ENCODE assay signal across 10 cellular contexts in the genomic region with DNA sequence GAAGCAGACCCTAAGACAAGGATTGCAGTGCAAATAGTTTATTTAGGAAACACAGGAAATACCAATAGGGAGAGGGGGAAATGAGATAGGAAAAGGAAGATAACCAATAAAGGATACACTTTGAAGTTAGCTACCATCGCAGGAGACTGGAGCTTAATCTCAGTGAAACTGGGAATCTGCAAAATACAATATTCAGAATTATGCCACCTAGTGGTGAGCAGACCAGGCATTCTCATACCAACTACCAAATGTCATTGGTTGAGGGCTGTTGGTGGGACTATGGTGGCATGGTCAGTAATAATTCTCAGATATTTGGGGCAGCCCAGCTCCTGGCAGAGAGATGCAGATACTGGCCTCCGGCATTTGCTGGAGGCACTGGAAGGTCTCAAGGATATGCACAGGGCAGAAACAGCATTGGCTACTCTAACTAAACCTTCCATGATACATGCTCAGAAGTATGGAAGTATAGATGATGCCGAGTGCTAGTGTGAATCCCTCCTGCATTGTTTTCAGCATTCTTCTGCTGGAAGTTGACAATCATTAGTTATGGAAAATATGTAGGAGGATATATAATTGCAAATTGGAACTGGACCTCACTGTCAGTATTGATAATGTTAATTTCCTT. TPM values are rescaled to one million over a fixed set of nuclear protein-coding genes. Genes with fewer than 3 reads are reported as not detected.
DNase-seq lines count a peak whose midpoint lies in the region; ATAC-seq and TF ChIP-seq lines count a peak whose summit lies in the region.
"Had no signal": no experiment of that assay in that cellular context is flagged by ENCODE, and none has a peak within 500 bp of the region (broad histone marks: within the 10 kb centered on the region; RNA-seq: fewer than 3 reads in every experiment).

No MANE protein-coding gene starts in this region.

- H4K8ac ChIP-seq in H9 (replicated peaks; ENCODE audit: insufficient read length, low read depth, low read length) = no peak overlapping the region

- H3K9me3 ChIP-seq in H9 (ENCODE audit: control insufficient read depth, low read depth, low read length) (no peaks in the 10 kb centered on the region), sigmoid colon (no peaks in the 10 kb centered on the region)
- H3K9me3 ChIP-seq: SJSA1 had no signal

- TF ChIP-seq EP300 in sigmoid colon (IDR thresholded peaks at IDR 0.05) = no peak

- no peak overlapping the region for H3K4me2 ChIP-seq in H9 (ENCODE audit: insufficient read depth, insufficient read length, low read length)

- H4K20me1 ChIP-seq in H9 (ENCODE audit: control insufficient read depth, insufficient read depth, insufficient read length) = no peaks in the 10 kb centered on the region

- DNase-seq in D341Med (ENCODE audit: low spot score) (peak; percentile 63), H9 (no peak), SKM-1 (lab: John Stamatoyannopoulos, UW; ENCODE audit: unreplicated experiment) (peak; percentile 39), fibroblast of villous mesenchyme (ENCODE audit: low read depth) (peak; percentile 30), sigmoid colon (no peak), DMS153 treated with DMSO at 0.1 percent for 48 hours (lab: John Stamatoyannopoulos, UW; ENCODE audit: unreplicated experiment) (no peak), SK-N-DZ (ENCODE audit: low spot score) (no peak)
- DNase-seq: left cardiac atrium had no signal

- H2AK5ac ChIP-seq in H9 (ENCODE audit: insufficient read length, low read length) = no peak overlapping the region

- intact Hi-C loops in sigmoid colon (cut with DNase I) = no loop called here

- H3K4ac ChIP-seq in H9 (ENCODE audit: low read depth, low read length) = no peak overlapping the region

- no CpG with 5 or more reads among the region's 3 CpGs for WGBS in H9 (ENCODE audit: extremely low coverage, insufficient read length, low lambda C conversion rate)
- WGBS in sigmoid colon, 2 donors = 64% methylated on average over 3 of the region's 3 CpGs

- no peak overlapping the region for H3K23ac ChIP-seq in H9 (ENCODE audit: insufficient read length, low read depth, low read length)

- H3K27ac ChIP-seq in H9 (ENCODE audit: insufficient read length, low read depth, low read length) = no peak overlapping the region
- H3K27ac ChIP-seq in sigmoid colon = no peak overlapping the region
- H3K27ac ChIP-seq: SJSA1 had no signal

- no peak overlapping the region for H2BK120ac ChIP-seq in H9 (ENCODE audit: low read depth, low read length, poor library complexity, severe bottlenecking)

- no peak overlapping the region for H3K14ac ChIP-seq in H9 (ENCODE audit: insufficient read depth, low read length)

- no peak overlapping the region for H4K91ac ChIP-seq in H9 (ENCODE audit: insufficient read length, low read depth, low read length)

- H2BK5ac ChIP-seq in H9 (ENCODE audit: insufficient read length, low read length) = no peak overlapping the region

- H3T11ph ChIP-seq in H9 (ENCODE audit: low read length) = no peak overlapping the region

- H3K56ac ChIP-seq in H9 (ENCODE audit: insufficient read length, low read depth, low read length) = no peak overlapping the region

- no peaks in the 10 kb centered on the region for H3K79me1 ChIP-seq in H9 (ENCODE audit: insufficient read depth, low read depth, low read length, poor library complexity, severe bottlenecking)

- no peak overlapping the region for H3K27ac Mint-ChIP-seq in H9

- H3K27me3 ChIP-seq in H9 (ENCODE audit: insufficient read depth, low read length) (no peaks in the 10 kb centered on the region), sigmoid colon (no peaks in the 10 kb centered on the region)
- H3K27me3 ChIP-seq: SJSA1 had no signal

- no peaks in the 10 kb centered on the region; a peak in 1 of 5 replicates for H3K9me3 Mint-ChIP-seq in H9

- ATAC-seq in GM18517 (IDR thresholded peaks at IDR 0.05; ENCODE audit: unreplicated experiment) = no peak

- 0 out of 2 replicates have a peak, but pooled peaks cover 2% of the 10 kb centered on the region for H3K27me3 Mint-ChIP-seq in H9 (ENCODE audit: low read depth)

- no peak overlapping the region for H3K4me3 Mint-ChIP-seq in H9

- no peak overlapping the region for H3K9ac ChIP-seq in H9 (ENCODE audit: extremely low read depth, insufficient read length, low read length)

- no peaks in the 10 kb centered on the region for H3K79me2 ChIP-seq in H9 (ENCODE audit: insufficient read depth, low read length)

- no peak overlapping the region for H2AFZ ChIP-seq in H9 (ENCODE audit: low read length)

- H3K4me3 ChIP-seq in fibroblast of villous mesenchyme (ENCODE audit: low read depth, low read length) = no peak overlapping the region
- H3K4me3 ChIP-seq in sigmoid colon = no peak overlapping the region
- H3K4me3 ChIP-seq: SJSA1 had no signal

- H3K23me2 ChIP-seq in H9 (ENCODE audit: insufficient read length, low read depth, low read length, poor library complexity, severe bottlenecking) = no peaks in the 10 kb centered on the region

- no peak for TF ChIP-seq POLR2A in sigmoid colon (IDR thresholded peaks at IDR 0.05)

- H3K4me1 Mint-ChIP-seq in H9 = no peaks in the 10 kb centered on the region

- H4K5ac ChIP-seq in H9 (ENCODE audit: insufficient read length, low read depth, low read length) = no peak overlapping the region

- H3K36me3 Mint-ChIP-seq in H9 (ENCODE audit: insufficient read depth in 1 of 3, low read depth in 3 of 3) = no peaks in the 10 kb centered on the region

- H2BK20ac ChIP-seq in H9 (ENCODE audit: low read depth, low read length, poor library complexity, severe bottlenecking) = no peak overlapping the region

- peak; percentile 76 for TF ChIP-seq CTCF in H9 (conservative IDR thresholded peaks at IDR 0.05)
- peak; percentile 74 for TF ChIP-seq CTCF in fibroblast of villous mesenchyme (IDR thresholded peaks at IDR 0.05; ENCODE audit: insufficient read depth, low read depth, low read length)
- TF ChIP-seq CTCF in sigmoid colon (IDR thresholded peaks at IDR 0.05) = peak in 3 of 4 experiments; percentile 24 to 44 (median 32)

- no peak overlapping the region for H2BK15ac ChIP-seq in H9 (ENCODE audit: low read depth, low read length)

- H3K36me3 ChIP-seq in sigmoid colon = no peaks in the 10 kb centered on the region
- H3K36me3 ChIP-seq: SJSA1 had no signal

- H3K18ac ChIP-seq in H9 (ENCODE audit: insufficient read length, low read depth, low read length) = no peak overlapping the region

- H2BK12ac ChIP-seq in H9 (ENCODE audit: insufficient read length, low read depth, low read length) = no peak overlapping the region

- no peaks in the 10 kb centered on the region for H3K4me1 ChIP-seq in H9 (ENCODE audit: insufficient read depth, low read length)
- H3K4me1 ChIP-seq in sigmoid colon = no peaks in the 10 kb centered on the region
- H3K4me1 ChIP-seq: SJSA1 had no signal

RNA-seq across cellular contexts. Expression of a gene that starts 11.8 kb away (rescaled TPM):
- 16.2 and 17.5 TPM in 2 replicates for total RNA-seq in H9 (2021)
- 3.9 and 5.8 TPM in 2 replicates for total RNA-seq in fibroblast of villous mesenchyme
- under 1 TPM; 0.14 to 0.99 (median 0.63) TPM for total RNA-seq in sigmoid colon
- polyA plus RNA-seq in sigmoid colon = 1 to 10 TPM in 2 of 3 donors, not detected in 1; 1.2 to 1.8 TPM
- 6.6 and 7.2 TPM in 2 replicates for polyA plus RNA-seq in SK-N-DZ (2014; cell fraction: cytosol; rRNA removed)
- polyA plus RNA-seq in SK-N-DZ (2014; cell fraction: nucleus; rRNA removed) = 9.0 and 11.8 TPM in 2 replicates

RNA-seq across cellular contexts. Expression of a gene that starts 38.6 kb away (rescaled TPM):
- total RNA-seq in H9 (2021) = 6.8 and 7.6 TPM in 2 replicates
- total RNA-seq in fibroblast of villous mesenchyme = 4.5 and 4.7 TPM in 2 replicates
- total RNA-seq in sigmoid colon = 1 to 10 TPM; 2.3 to 7.2 (median 3.7) TPM
- 1 to 10 TPM in 2 of 3 donors, under 1 TPM in 1; 0.92 to 2.5 (median 1.8) TPM for polyA plus RNA-seq in sigmoid colon
- 6.4 and 8.9 TPM in 2 replicates for polyA plus RNA-seq in SK-N-DZ (2014; cell fraction: cytosol; rRNA removed)
- 7.7 and 9.0 TPM in 2 replicates for polyA plus RNA-seq in SK-N-DZ (2014; cell fraction: nucleus; rRNA removed)

Comparison
In these comparisons a context has a peak if more than half of its experiments do, and no peak if none do; other contexts are left out.
1. DNase-seq: peak in D341Med (single experiment), SKM-1 (single experiment) and fibroblast of villous mesenchyme (single experiment); none in H9 (single experiment), sigmoid colon (single experiment), DMS153 treated with DMSO at 0.1 percent for 48 hours (single experiment) and SK-N-DZ (single experiment).
2. Peak in every context shown above with its lines, with median percentiles within 50 percentile points of each other: CTCF ChIP-seq.